1 cellular context compared by ENCODE assay signal in genomic region chr22:31106651-31107205, GRCh38.
TF ChIP-seq lines count a peak whose summit lies in the region.

No MANE protein-coding gene starts in this region.

TF ChIP-seq in GM23338, 12 proteins besides CTCF, POLR2A, EP300 and RAD21 (continued from another document):
- no peak for TF ChIP-seq ZNF462 (CRISPR knock-in tag; IDR thresholded peaks at IDR 0.05)
- TF ChIP-seq POLR2AphosphoS5 (IDR thresholded peaks at IDR 0.05; ENCODE audit: low read depth), result no peak
- no peak for TF ChIP-seq ETS1 (IDR thresholded peaks at IDR 0.05)
- TF ChIP-seq REST (IDR thresholded peaks at IDR 0.05; ENCODE audit: unreplicated experiment), result no peak
- TF ChIP-seq ZNF331 (CRISPR knock-in tag; IDR thresholded peaks at IDR 0.05; ENCODE audit: low read depth), result no peak
- no peak for TF ChIP-seq NANOG (IDR thresholded peaks at IDR 0.05; ENCODE audit: borderline replicate concordance)
- no peak for TF ChIP-seq STAT1 (IDR thresholded peaks at IDR 0.05; ENCODE audit: unreplicated experiment)
- no peak for TF ChIP-seq EZH2 (IDR thresholded peaks at IDR 0.05; ENCODE audit: low read depth, unreplicated experiment)
- TF ChIP-seq EZH2phosphoT487 (IDR thresholded peaks at IDR 0.05; ENCODE audit: unreplicated experiment), result no peak
